8 cellular contexts compared by ENCODE assay signal in genomic region chr9:136671646-136672430, GRCh38. TPM values are rescaled to one million over a fixed set of nuclear protein-coding genes. Genes with fewer than 3 reads are reported as not detected.
DNase-seq lines count a peak whose midpoint lies in the region; ATAC-seq and TF ChIP-seq lines count a peak whose summit lies in the region.

No MANE protein-coding gene starts in this region.

- TF ChIP-seq POLR2A in testis (IDR thresholded peaks at IDR 0.05): no peak

- H3K27ac ChIP-seq in testis: no peak overlapping the region

- H3K36me3 ChIP-seq in testis (ENCODE audit: low read depth, missing control alignments): no peaks in the 10 kb centered on the region

- no peaks in the 10 kb centered on the region for H3K4me1 ChIP-seq in testis

- WGBS in testis, 2 donors: 55 to 79% methylated on average over 15 to 18 of the region's 27 CpGs

- ATAC-seq in left colon (peak; percentile 27), HG03439 (IDR thresholded peaks at IDR 0.05; ENCODE audit: unreplicated experiment) (no peak)
- no peak for ATAC-seq in activated CD4-positive, CD25-positive, alpha-beta regulatory T cell treated with anti-CD3 and anti-CD28 coated beads, Interleukin-2, amount 50 U/mL, for 24 hours

- no peaks in the 10 kb centered on the region for H3K9me3 ChIP-seq in testis

- no peaks in the 10 kb centered on the region for H3K27me3 ChIP-seq in testis

- DNase-seq in GM10248 (ENCODE audit: extremely low spot score): peak; percentile 81
- DNase-seq in NOMO-1 treated with dmso at 0.1 percent for 144 hours (lab: John Stamatoyannopoulos, UW; ENCODE audit: unreplicated experiment): peak; percentile 31
- DNase-seq in activated naive CD4-positive, alpha-beta T cell treated with anti-CD3 and anti-CD28 coated beads, Interleukin-2, amount 50 U/mL, for 16 hours: peak; percentile 50
- DNase-seq in left colon: peak in 1 of 2 donors; percentile 61
- DNase-seq in testis: peak; percentile 49
- DNase-seq in OCI-M2 (lab: John Stamatoyannopoulos, UW; ENCODE audit: unreplicated experiment): no peak

- POLR2A ChIA-PET in GM10248 (lab: Yijun Ruan, JAX): no interaction called here

- no peak overlapping the region for H3K4me3 ChIP-seq in testis

- CTCF ChIA-PET in GM10248 (lab: Yijun Ruan, JAX): interaction anchor here (0.7 to 4.0 kb wide), 25 partner anchors 8 to 363 kb away, joined by 3 to 44 read pairs (median 5); partner anchors contain the start of gene AGPAT2

- intact Hi-C loops in left colon (cut with DNase I, micrococcal nuclease) (no loop called here), testis (cut with DNase I; ENCODE audit: low total_unique reads) (no loop called here)

- TF ChIP-seq CTCF in GM10248 (IDR thresholded peaks at IDR 0.05; ENCODE audit: control extremely low read depth, extremely low read depth, low read depth, missing control alignments): peak; percentile 94
- TF ChIP-seq CTCF in testis (IDR thresholded peaks at IDR 0.05): peak in 2 of 3 experiments; percentile 63 to 85

RNA-seq across cellular contexts. Expression of gene EGFL7, which starts 9.1 kb away (rescaled TPM):
- total RNA-seq in left colon (10 to 100 TPM; 14.3 to 17.2 TPM), testis (100 to 1,000 TPM; 101 to 106 TPM)
- polyA plus RNA-seq in testis (ENCODE audit: insufficient read depth, low read depth, low replicate concordance): 68.5 TPM

RNA-seq across cellular contexts. Expression of gene AGPAT2, which starts 15.4 kb away (rescaled TPM):
- 100 to 1,000 TPM; 152 to 211 TPM for total RNA-seq in left colon
- 10 to 100 TPM; 46.6 to 52.7 TPM for total RNA-seq in testis
- 34.2 TPM for polyA plus RNA-seq in testis (ENCODE audit: insufficient read depth, low read depth, low replicate concordance)

RNA-seq across cellular contexts. Expression of gene DIPK1B, which starts 40.5 kb away (rescaled TPM):
- total RNA-seq in left colon (1 to 10 TPM; 1.3 to 2.1 TPM), testis (10 to 100 TPM; 28.7 to 36.2 TPM)
- polyA plus RNA-seq in testis (ENCODE audit: insufficient read depth, low read depth, low replicate concordance): 23.3 TPM

Comparison
In these comparisons a context has a peak if more than half of its experiments do, and no peak if none do; other contexts are left out.
1. RNA of gene EGFL7, which starts 9.1 kb away (total RNA-seq): 101 to 106 TPM in testis; 14.3 to 17.2 TPM in left colon; every median in the first group is over 4 times any median in the second.
2. RNA of gene DIPK1B, which starts 40.5 kb away (total RNA-seq): 28.7 to 36.2 TPM in testis; 1.3 to 2.1 TPM in left colon; every median in the first group is over 4 times any median in the second.